Comparison of ENCODE assay signal across 1 cellular context in genomic region chr17:7048968-7049367, GRCh38.
A peak's percentile ranks its signal among the peaks of the same experiment; 100 is the strongest.
TF ChIP-seq lines count a peak whose summit lies in the region.

No MANE protein-coding gene starts in this region.

TF ChIP-seq in HEK293, 187 proteins besides CTCF, POLR2A, EP300 and RAD21 (continued from another document):
- TF ChIP-seq ATF2 (tag by site-specific recombination; IDR thresholded peaks at IDR 0.05; ENCODE audit: low read depth) (no peak), ZNF324 (tag by site-specific recombination; IDR thresholded peaks at IDR 0.05) (no peak), PRDM6 (tag by site-specific recombination; IDR thresholded peaks at IDR 0.05) (no peak), ZNF133 (tag by site-specific recombination; IDR thresholded peaks at IDR 0.05) (no peak), ZBTB1 (tag by site-specific recombination; IDR thresholded peaks at IDR 0.05) (no peak), EGR2 (tag by site-specific recombination; IDR thresholded peaks at IDR 0.05; ENCODE audit: low read depth) (peak; percentile 77), HIC1 (tag by site-specific recombination; IDR thresholded peaks at IDR 0.05) (no peak), ZNF776 (tag by site-specific recombination; IDR thresholded peaks at IDR 0.05; ENCODE audit: borderline replicate concordance) (no peak), ZNF398 (tag by site-specific recombination; IDR thresholded peaks at IDR 0.05) (no peak), ZNF518A (tag by site-specific recombination; conservative IDR thresholded peaks at IDR 0.05; ENCODE audit: low read depth) (no peak), ZFHX2 (tag by site-specific recombination; conservative IDR thresholded peaks at IDR 0.05) (peak; percentile 94)
